Comparison of ENCODE assay signal across 3 cellular contexts in the genomic region with DNA sequence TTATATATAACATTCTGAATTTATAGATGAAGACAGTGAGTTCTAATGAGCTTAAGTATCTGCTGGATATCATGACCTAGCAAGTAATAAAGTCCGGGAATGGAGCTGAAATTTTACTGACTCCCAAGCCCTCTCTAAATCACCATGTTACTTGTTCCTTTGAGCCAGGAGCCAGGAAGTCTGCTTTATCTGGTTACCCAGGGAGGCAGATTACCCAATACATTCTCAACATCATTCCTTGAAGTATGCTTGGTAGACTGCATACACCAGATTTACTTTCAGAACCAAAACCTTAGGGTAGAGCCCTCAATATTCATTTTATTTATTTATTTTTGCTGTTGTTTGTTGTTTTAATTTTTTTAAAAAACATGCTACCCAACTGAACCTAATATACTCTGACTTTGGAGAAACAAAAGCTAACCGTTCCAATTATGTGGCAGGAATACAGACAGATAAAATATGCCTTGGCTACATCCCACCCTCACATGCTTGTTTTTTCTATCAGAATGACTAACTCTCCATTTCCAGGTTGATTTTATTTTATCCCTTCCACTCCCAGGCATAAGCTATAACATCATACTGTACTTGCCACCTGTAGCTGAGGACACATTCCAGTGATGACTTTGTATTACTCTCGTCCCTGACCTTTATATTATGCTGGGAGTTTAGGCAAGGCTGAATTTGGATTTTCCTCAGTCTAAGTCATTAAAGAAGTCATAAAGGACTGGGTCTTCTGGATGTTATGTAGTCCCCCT.
TF ChIP-seq lines count a peak whose summit lies in the region.

No MANE protein-coding gene starts in this region.

TF ChIP-seq in IMR-90, 13 proteins besides CTCF, POLR2A, EP300 and RAD21:
- no peak for TF ChIP-seq MAZ (IDR thresholded peaks at IDR 0.05; ENCODE audit: borderline replicate concordance, low read depth, low read length)
- no peak for TF ChIP-seq RFX5 (IDR thresholded peaks at IDR 0.05; ENCODE audit: low read depth, low read length)
- TF ChIP-seq SMC3 (IDR thresholded peaks at IDR 0.05; ENCODE audit: low read depth, low read length), result no peak
- no peak for TF ChIP-seq USF2 (IDR thresholded peaks at IDR 0.05; ENCODE audit: low read depth, low read length)
- TF ChIP-seq CEBPB (IDR thresholded peaks at IDR 0.05; ENCODE audit: low read depth, low read length), result peak; percentile 77
- no peak for TF ChIP-seq RCOR1 (IDR thresholded peaks at IDR 0.05; ENCODE audit: insufficient replicate concordance, low read length)
- TF ChIP-seq MAFK (IDR thresholded peaks at IDR 0.05; ENCODE audit: low read depth, low read length), result no peak
- no peak for TF ChIP-seq BHLHE40 (IDR thresholded peaks at IDR 0.05; ENCODE audit: low read depth, low read length)

TF ChIP-seq in endothelial cell of umbilical vein, 7 proteins besides CTCF, POLR2A, EP300 and RAD21:
- TF ChIP-seq POLR2AphosphoS5 (IDR thresholded peaks at IDR 0.05; ENCODE audit: insufficient read depth, low read depth, low read length) (no peak), MYC (IDR thresholded peaks at IDR 0.05; ENCODE audit: low read depth, low read length) (no peak), JUN (IDR thresholded peaks at IDR 0.05; ENCODE audit: borderline replicate concordance, insufficient read depth, insufficient read length, low read depth) (no peak), EZH2 (IDR thresholded peaks at IDR 0.05; ENCODE audit: borderline replicate concordance, low read depth, low read length, severe bottlenecking) (no peak), FOS (IDR thresholded peaks at IDR 0.05; ENCODE audit: borderline replicate concordance, insufficient read depth, low read length) (no peak), GATA2 (IDR thresholded peaks at IDR 0.05; ENCODE audit: insufficient read depth, insufficient read length, low read depth, low read length) (no peak)
- TF ChIP-seq, protein P1, sequence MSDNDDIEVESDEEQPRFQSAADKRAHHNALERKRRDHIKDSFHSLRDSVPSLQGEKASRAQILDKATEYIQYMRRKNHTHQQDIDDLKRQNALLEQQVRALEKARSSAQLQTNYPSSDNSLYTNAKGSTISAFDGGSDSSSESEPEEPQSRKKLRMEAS (IDR thresholded peaks at IDR 0.05; ENCODE audit: insufficient read depth, insufficient read length), result no peak

TF ChIP-seq in GM12891, 5 proteins besides CTCF, POLR2A, EP300 and RAD21:
- TF ChIP-seq POLR2AphosphoS5 (IDR thresholded peaks at IDR 0.05; ENCODE audit: low read depth, low read length) (no peak), SPI1 (IDR thresholded peaks at IDR 0.05; ENCODE audit: low read depth, low read length) (no peak), PAX5 (IDR thresholded peaks at IDR 0.05; ENCODE audit: insufficient read depth, low read length, severe bottlenecking) (no peak), POU2F2 (IDR thresholded peaks at IDR 0.05; ENCODE audit: low read depth, low read length) (no peak), TAF1 (IDR thresholded peaks at IDR 0.05; ENCODE audit: low read depth, low read length) (no peak)
